ENCODE assay signal across 8 cellular contexts in the genomic region with DNA sequence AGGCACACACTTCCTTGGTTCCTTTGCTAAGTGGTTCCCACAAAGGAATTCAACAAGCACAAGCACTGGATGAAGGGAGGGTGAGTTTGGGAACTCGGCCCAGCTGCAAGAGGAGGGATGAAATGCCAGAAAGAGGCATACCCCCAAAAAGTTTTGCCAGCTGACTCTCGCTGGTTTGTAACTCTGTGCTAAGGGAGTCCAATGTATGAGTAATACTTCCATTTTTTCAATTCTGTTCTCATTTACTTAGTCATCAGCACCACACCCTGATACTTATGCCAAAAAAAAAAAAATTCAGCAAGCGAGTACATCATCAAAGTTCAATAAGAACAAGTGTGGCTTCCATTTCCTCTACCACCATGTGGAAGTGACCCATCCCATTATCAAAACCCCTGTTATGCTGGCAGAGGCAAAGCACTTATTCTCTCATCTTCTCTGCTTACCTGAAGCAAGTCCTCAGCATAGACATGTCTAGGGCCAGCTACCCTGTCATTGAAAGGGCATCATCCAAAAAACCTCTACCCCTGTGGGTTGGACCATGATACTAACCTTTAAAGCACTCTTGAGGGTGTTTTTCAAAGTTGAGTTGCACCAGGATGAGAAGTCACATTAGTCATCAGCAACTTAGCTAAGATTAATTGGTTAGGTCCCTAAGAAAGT. TPM values are rescaled to one million over a fixed set of nuclear protein-coding genes. Genes with fewer than 3 reads are reported as not detected.
DNase-seq lines count a peak whose midpoint lies in the region; ATAC-seq and TF ChIP-seq lines count a peak whose summit lies in the region.

No MANE protein-coding gene starts in this region.

- ATAC-seq in left ventricle myocardium superior (peak; percentile 86), GM21576 (IDR thresholded peaks at IDR 0.05; ENCODE audit: unreplicated experiment) (no peak)

- in situ Hi-C loops in transverse colon (cut with MboI; ENCODE audit: low pct_ligation_motif_present in 1 of 4, low pct_unique_long_range_greater_than_20kb in 1 of 4, low sequenced_read_pairs in 3 of 4), result loop anchor here in 1 of 4 donors (25.0 kb wide), 1 partner anchor 184 kb away; no protein-coding TSS in a partner anchor

- H3K4me1 Mint-ChIP-seq in activated T-helper 2 cell treated with anti-CD3 and anti-CD28 coated beads, Interferon-gamma antibody, Interleukin-2, Interleukin-4, amounts not matched to agents 10 μg/mL and 5 μg/mL and 100 μg/mL, durations not matched to agents 14 hours and 24 hours and 36 hours (ENCODE audit: low read depth), result peaks cover 55% of the 10 kb centered on the region

- H3K36me3 Mint-ChIP-seq in activated T-helper 2 cell treated with anti-CD3 and anti-CD28 coated beads, Interferon-gamma antibody, Interleukin-2, Interleukin-4, amounts not matched to agents 10 μg/mL and 5 μg/mL and 100 μg/mL, durations not matched to agents 14 hours and 24 hours and 36 hours (ENCODE audit: low read depth), result peaks cover 7% of the 10 kb centered on the region

- H3K27me3 ChIP-seq in transverse colon, result no peaks in the 10 kb centered on the region

- H3K27ac ChIP-seq in transverse colon, result peak overlapping the region in 1 of 4 donors; percentile 8

- H3K27ac Mint-ChIP-seq in activated T-helper 2 cell treated with anti-CD3 and anti-CD28 coated beads, Interferon-gamma antibody, Interleukin-2, Interleukin-4, amounts not matched to agents 10 μg/mL and 5 μg/mL and 100 μg/mL, durations not matched to agents 14 hours and 24 hours and 36 hours, result peak overlapping the region; percentile 93

- H3K27me3 Mint-ChIP-seq in activated T-helper 2 cell treated with anti-CD3 and anti-CD28 coated beads, Interferon-gamma antibody, Interleukin-2, Interleukin-4, amounts not matched to agents 10 μg/mL and 5 μg/mL and 100 μg/mL, durations not matched to agents 14 hours and 24 hours and 36 hours (ENCODE audit: low read depth), result peaks cover 4% of the 10 kb centered on the region

- TF ChIP-seq EP300 in transverse colon (IDR thresholded peaks at IDR 0.05; ENCODE audit: low read depth), result no peak

- 45 to 50% methylated on average over 3 of the region's 3 CpGs for WGBS in transverse colon (ENCODE audit: low coverage in 1 of 2), 2 donors

- no peaks in the 10 kb centered on the region for H3K4me1 ChIP-seq in transverse colon

- H3K36me3 ChIP-seq in transverse colon, result no peaks in the 10 kb centered on the region

- TF ChIP-seq POLR2A in transverse colon (IDR thresholded peaks at IDR 0.05), result no peak

- H3K4me3 ChIP-seq in transverse colon, result no peak overlapping the region

- peak; percentile 17 for DNase-seq in stimulated activated CD4-positive, alpha-beta T cell treated with anti-CD3 and anti-CD28 coated beads, Interleukin-1b, Interleukin-23, amount 100 ng/mL, for 48 hours
- no peak for DNase-seq in stimulated activated CD4-positive, alpha-beta T cell treated with anti-CD3 and anti-CD28 coated beads, Interleukin-4, amount 100 ng/mL, for 4 hours
- DNase-seq in activated T-helper 2 cell treated with anti-CD3 and anti-CD28 coated beads, Interferon-gamma antibody, Interleukin-2, Interleukin-4, amounts not matched to agents 10 μg/mL and 5 μg/mL and 100 μg/mL, durations not matched to agents 14 hours and 24 hours and 36 hours (ENCODE audit: low spot score), result peak; percentile 24
- DNase-seq in left ventricle myocardium superior (peak; percentile 36), head of caudate nucleus (no peak), transverse colon (no peak), cerebellar nuclear complex (lab: John Stamatoyannopoulos, UW) (no peak)

- intact Hi-C loops in activated T-helper 2 cell treated with anti-CD3 and anti-CD28 coated beads, Interferon-gamma antibody, Interleukin-2, Interleukin-4, amounts not matched to agents 10 μg/mL and 5 μg/mL and 100 μg/mL, durations not matched to agents 14 hours and 24 hours and 36 hours (cut with micrococcal nuclease), result loop anchor here (2.0 kb wide), 1 partner anchor 34 kb away; no protein-coding TSS in a partner anchor
- intact Hi-C loops in left ventricle myocardium superior (cut with micrococcal nuclease) (no loop called here), head of caudate nucleus (cut with DNase I) (no loop called here), transverse colon (cut with DNase I; ENCODE audit: low total_unique reads) (no loop called here)

- no peak for TF ChIP-seq CTCF in transverse colon (IDR thresholded peaks at IDR 0.05)

- peaks cover 4% of the 10 kb centered on the region for H3K9me3 Mint-ChIP-seq in activated T-helper 2 cell treated with anti-CD3 and anti-CD28 coated beads, Interferon-gamma antibody, Interleukin-2, Interleukin-4, amounts not matched to agents 10 μg/mL and 5 μg/mL and 100 μg/mL, durations not matched to agents 14 hours and 24 hours and 36 hours

- no peaks in the 10 kb centered on the region for H3K9me3 ChIP-seq in transverse colon

- H3K4me3 Mint-ChIP-seq in activated T-helper 2 cell treated with anti-CD3 and anti-CD28 coated beads, Interferon-gamma antibody, Interleukin-2, Interleukin-4, amounts not matched to agents 10 μg/mL and 5 μg/mL and 100 μg/mL, durations not matched to agents 14 hours and 24 hours and 36 hours (ENCODE audit: low read depth), result peak overlapping the region; percentile 51

RNA-seq across cellular contexts. Expression of gene HYCC1, which starts 6.9 kb away (rescaled TPM):
- total RNA-seq in activated T-helper 2 cell treated with anti-CD3 and anti-CD28 coated beads, Interferon-gamma antibody, Interleukin-2, Interleukin-4, amounts not matched to agents 10 μg/mL and 5 μg/mL and 100 μg/mL, durations not matched to agents 14 hours and 24 hours and 36 hours, result 49.9 and 55.1 TPM in 2 replicates
- total RNA-seq in left ventricle myocardium superior, result 39.6 TPM
- total RNA-seq in transverse colon, result 10 to 100 TPM in 1 of 4 donors, 1 to 10 TPM in 3; 3.7 to 19.8 (median 8.5) TPM

Comparison
In these comparisons a context has a peak if more than half of its experiments do, and no peak if none do; other contexts are left out.
1. DNase-seq: peak in stimulated activated CD4-positive, alpha-beta T cell treated with anti-CD3 and anti-CD28 coated beads, Interleukin-1b, Interleukin-23, amount 100 ng/mL, for 48 hours (single experiment), activated T-helper 2 cell treated with anti-CD3 and anti-CD28 coated beads, Interferon-gamma antibody, Interleukin-2, Interleukin-4, amounts not matched to agents 10 μg/mL and 5 μg/mL and 100 μg/mL, durations not matched to agents 14 hours and 24 hours and 36 hours (single experiment) and left ventricle myocardium superior (single experiment); none in stimulated activated CD4-positive, alpha-beta T cell treated with anti-CD3 and anti-CD28 coated beads, Interleukin-4, amount 100 ng/mL, for 4 hours (0 of 2), head of caudate nucleus (0 of 42), transverse colon (single experiment) and cerebellar nuclear complex (0 of 2).